In the genomic region with DNA sequence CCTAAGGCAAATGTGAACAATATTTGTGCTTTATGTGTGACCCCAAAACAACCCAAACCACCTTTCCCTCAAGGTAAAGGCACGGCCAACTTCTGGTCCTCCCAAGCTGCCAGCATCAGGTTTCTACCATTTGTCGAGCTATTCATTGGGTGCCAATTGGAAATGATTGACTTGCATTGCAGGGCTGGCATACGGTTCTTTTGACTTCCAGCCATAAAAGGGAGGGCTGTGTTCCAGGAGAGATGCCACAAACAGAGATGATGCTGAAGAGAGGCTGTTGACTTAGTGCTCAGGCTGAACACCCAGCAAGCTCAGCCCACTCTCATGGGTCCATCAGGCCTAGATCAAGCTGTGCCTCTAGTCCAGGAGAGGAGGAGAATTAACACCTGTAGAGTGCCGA, we compare ENCODE assay signal across 13 cellular contexts.
"Had no signal": no experiment of that assay in that cellular context is flagged by ENCODE, and none has a peak within 500 bp of the region (broad histone marks: within the 10 kb centered on the region; RNA-seq: fewer than 3 reads in every experiment).

No MANE protein-coding gene starts in this region.

- DNase-seq: effector CD8-positive, alpha-beta T cell; heart right ventricle; islet precursor cell; mammary epithelial cell; naive thymus-derived CD4-positive, alpha-beta T cell; nephron progenitor cell; posterior cingulate gyrus; sigmoid colon; stimulated activated CD4-positive, alpha-beta T cell treated with anti-CD3 and anti-CD28 coated beads, Interleukin-2, amount 100 ng/mL, for 24 hours; stimulated activated CD4-positive, alpha-beta T cell treated with anti-CD3 and anti-CD28 coated beads, Interleukin-4, amount 100 ng/mL, for 4 hours; stimulated activated naive B cell treated with anti-CD40 and anti-IgM and Interleukin-4, amounts not matched to agents 10 μg/mL and 1 μg/mL and 100 μg/mL, for 72 hours; stimulated activated naive CD8-positive, alpha-beta T cell treated with anti-CD3 and anti-CD28 coated beads, Interleukin-15, amount 100 ng/mL, for 72 hours; transverse colon had no signal
